ENCODE assay signal across 1 cellular context in the genomic region with DNA sequence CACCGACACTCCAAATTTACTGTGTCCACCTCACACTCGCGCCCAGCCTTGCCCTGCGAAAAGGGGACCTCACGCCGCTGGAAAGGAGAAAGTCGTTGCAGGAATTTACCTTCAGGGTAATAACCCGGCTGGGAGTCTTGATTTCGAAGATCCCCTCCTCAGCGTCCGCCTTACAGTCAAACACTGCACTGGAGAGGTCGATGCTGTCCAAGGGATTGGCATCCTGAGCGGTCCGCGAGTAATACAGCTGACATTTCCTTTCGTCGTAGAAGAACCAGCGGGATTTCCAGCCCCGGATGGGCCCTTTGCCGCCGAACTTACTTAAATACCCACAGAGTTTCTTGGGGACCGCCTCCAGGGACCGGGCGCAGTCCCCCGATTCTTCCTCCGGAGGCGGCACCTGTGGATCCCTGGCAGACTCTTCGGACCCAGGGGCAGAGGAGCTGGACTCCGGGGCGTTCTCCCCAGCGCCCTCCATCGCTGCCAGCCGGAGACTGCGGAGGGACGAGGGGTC.
TF ChIP-seq lines count a peak whose summit lies in the region.

No MANE protein-coding gene starts in this region.

TF ChIP-seq in HEK293, 187 proteins besides CTCF, POLR2A, EP300 and RAD21 (continued from another document):
- TF ChIP-seq, protein P1, sequence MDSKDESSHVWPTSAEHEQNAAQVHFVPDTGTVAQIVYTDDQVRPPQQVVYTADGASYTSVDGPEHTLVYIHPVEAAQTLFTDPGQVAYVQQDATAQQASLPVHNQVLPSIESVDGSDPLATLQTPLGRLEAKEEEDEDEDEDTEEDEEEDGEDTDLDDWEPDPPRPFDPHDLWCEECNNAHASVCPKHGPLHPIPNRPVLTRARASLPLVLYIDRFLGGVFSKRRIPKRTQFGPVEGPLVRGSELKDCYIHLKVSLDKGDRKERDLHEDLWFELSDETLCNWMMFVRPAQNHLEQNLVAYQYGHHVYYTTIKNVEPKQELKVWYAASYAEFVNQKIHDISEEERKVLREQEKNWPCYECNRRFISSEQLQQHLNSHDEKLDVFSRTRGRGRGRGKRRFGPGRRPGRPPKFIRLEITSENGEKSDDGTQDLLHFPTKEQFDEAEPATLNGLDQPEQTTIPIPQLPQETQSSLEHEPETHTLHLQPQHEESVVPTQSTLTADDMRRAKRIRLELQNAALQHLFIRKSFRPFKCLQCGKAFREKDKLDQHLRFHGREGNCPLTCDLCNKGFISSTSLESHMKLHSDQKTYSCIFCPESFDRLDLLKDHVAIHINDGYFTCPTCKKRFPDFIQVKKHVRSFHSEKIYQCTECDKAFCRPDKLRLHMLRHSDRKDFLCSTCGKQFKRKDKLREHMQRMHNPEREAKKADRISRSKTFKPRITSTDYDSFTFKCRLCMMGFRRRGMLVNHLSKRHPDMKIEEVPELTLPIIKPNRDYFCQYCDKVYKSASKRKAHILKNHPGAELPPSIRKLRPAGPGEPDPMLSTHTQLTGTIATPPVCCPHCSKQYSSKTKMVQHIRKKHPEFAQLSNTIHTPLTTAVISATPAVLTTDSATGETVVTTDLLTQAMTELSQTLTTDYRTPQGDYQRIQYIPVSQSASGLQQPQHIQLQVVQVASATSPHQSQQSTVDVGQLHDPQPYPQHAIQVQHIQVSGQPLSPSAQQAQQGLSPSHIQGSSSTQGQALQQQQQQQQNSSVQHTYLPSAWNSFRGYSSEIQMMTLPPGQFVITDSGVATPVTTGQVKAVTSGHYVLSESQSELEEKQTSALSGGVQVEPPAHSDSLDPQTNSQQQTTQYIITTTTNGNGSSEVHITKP (tag by site-specific recombination; IDR thresholded peaks at IDR 0.05), result no peak
- TF ChIP-seq ZNF76 (tag by site-specific recombination; IDR thresholded peaks at IDR 0.05; ENCODE audit: borderline replicate concordance, low read depth) (no peak), SCRT1 (tag by site-specific recombination; IDR thresholded peaks at IDR 0.05; ENCODE audit: borderline replicate concordance) (peak; percentile 53; the same call in 1 of the 2 replicates), HOXA7 (CRISPR knock-in tag; IDR thresholded peaks at IDR 0.05; ENCODE audit: borderline replicate concordance) (no peak), ZBTB21 (tag by site-specific recombination; IDR thresholded peaks at IDR 0.05) (no peak), TRIM28 (IDR thresholded peaks at IDR 0.05; ENCODE audit: borderline replicate concordance, low read length) (no peak), ZNF2 (tag by site-specific recombination; IDR thresholded peaks at IDR 0.05) (no peak), ZNF660 (tag by site-specific recombination; IDR thresholded peaks at IDR 0.05) (no peak), PRDM1 (tag by site-specific recombination; IDR thresholded peaks at IDR 0.05) (no peak), ZNF423 (tag by site-specific recombination; IDR thresholded peaks at IDR 0.05) (no peak), ZBTB48 (tag by site-specific recombination; IDR thresholded peaks at IDR 0.05) (peak; percentile 44)
- TF ChIP-seq, protein P2, sequence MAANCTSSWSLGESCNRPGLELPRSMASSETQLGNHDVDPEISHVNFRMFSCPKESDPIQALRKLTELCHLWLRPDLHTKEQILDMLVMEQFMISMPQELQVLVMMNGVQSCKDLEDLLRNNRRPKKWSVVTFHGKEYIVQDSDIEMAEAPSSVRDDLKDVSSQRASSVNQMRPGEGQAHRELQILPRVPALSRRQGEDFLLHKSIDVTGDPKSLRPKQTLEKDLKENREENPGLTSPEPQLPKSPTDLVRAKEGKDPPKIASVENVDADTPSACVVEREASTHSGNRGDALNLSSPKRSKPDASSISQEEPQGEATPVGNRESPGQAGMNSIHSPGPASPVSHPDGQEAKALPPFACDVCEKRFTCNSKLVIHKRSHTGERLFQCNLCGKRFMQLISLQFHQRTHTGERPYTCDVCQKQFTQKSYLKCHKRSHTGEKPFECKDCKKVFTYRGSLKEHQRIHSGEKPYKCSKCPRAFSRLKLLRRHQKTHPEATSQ (tag by site-specific recombination; IDR thresholded peaks at IDR 0.05), result no peak
- TF ChIP-seq, protein P3, sequence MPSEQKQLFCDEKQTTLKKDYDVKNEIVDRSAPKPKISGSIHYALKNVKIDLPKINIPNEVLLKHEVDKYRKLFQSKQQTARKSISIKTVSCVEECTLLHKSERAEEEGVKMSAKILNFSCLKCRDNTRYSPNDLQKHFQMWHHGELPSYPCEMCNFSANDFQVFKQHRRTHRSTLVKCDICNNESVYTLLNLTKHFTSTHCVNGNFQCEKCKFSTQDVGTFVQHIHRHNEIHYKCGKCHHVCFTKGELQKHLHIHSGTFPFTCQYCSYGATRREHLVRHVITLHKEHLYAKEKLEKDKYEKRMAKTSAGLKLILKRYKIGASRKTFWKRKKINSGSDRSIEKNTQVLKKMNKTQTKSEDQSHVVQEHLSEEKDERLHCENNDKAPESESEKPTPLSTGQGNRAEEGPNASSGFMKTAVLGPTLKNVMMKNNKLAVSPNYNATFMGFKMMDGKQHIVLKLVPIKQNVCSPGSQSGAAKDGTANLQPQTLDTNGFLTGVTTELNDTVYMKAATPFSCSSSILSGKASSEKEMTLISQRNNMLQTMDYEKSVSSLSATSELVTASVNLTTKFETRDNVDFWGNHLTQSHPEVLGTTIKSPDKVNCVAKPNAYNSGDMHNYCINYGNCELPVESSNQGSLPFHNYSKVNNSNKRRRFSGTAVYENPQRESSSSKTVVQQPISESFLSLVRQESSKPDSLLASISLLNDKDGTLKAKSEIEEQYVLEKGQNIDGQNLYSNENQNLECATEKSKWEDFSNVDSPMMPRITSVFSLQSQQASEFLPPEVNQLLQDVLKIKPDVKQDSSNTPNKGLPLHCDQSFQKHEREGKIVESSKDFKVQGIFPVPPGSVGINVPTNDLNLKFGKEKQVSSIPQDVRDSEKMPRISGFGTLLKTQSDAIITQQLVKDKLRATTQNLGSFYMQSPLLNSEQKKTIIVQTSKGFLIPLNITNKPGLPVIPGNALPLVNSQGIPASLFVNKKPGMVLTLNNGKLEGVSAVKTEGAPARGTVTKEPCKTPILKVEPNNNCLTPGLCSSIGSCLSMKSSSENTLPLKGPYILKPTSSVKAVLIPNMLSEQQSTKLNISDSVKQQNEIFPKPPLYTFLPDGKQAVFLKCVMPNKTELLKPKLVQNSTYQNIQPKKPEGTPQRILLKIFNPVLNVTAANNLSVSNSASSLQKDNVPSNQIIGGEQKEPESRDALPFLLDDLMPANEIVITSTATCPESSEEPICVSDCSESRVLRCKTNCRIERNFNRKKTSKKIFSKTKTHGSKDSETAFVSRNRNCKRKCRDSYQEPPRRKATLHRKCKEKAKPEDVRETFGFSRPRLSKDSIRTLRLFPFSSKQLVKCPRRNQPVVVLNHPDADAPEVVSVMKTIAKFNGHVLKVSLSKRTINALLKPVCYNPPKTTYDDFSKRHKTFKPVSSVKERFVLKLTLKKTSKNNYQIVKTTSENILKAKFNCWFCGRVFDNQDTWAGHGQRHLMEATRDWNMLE (tag by site-specific recombination; conservative IDR thresholded peaks at IDR 0.05; ENCODE audit: low read depth), result no peak
- TF ChIP-seq, protein P4, sequence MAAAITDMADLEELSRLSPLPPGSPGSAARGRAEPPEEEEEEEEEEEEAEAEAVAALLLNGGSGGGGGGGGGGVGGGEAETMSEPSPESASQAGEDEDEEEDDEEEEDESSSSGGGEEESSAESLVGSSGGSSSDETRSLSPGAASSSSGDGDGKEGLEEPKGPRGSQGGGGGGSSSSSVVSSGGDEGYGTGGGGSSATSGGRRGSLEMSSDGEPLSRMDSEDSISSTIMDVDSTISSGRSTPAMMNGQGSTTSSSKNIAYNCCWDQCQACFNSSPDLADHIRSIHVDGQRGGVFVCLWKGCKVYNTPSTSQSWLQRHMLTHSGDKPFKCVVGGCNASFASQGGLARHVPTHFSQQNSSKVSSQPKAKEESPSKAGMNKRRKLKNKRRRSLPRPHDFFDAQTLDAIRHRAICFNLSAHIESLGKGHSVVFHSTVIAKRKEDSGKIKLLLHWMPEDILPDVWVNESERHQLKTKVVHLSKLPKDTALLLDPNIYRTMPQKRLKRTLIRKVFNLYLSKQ (tag by site-specific recombination; IDR thresholded peaks at IDR 0.05; ENCODE audit: borderline replicate concordance), result no peak
